Comparison of ENCODE assay signal across 24 cellular contexts in genomic region chr17:16947470-16947869, GRCh38. TPM values are rescaled to one million over a fixed set of nuclear protein-coding genes. Genes with fewer than 3 reads are reported as not detected.
DNase-seq lines count a peak whose midpoint lies in the region; ATAC-seq, FAIRE-seq and TF ChIP-seq lines count a peak whose summit lies in the region.
"Had no signal": no experiment of that assay in that cellular context is flagged by ENCODE, and none has a peak within 500 bp of the region (broad histone marks: within the 10 kb centered on the region; RNA-seq: fewer than 3 reads in every experiment).

No MANE protein-coding gene starts in this region.

- no TSS peak for BruUV-seq in GM12878 (replicated peaks; lab: Mats Ljungman, UMichigan)

- H3K36me3 ChIP-seq in GM12878 (ENCODE audit: control insufficient read depth in 2 of 2, insufficient read depth in 2 of 2, low read length in 1 of 2) (peaks cover 55 to 64% of the 10 kb centered on the region in 2 experiments), mesendoderm (ENCODE audit: control insufficient read depth, insufficient read depth, low read length) (no peaks in the 10 kb centered on the region)
- H3K36me3 ChIP-seq: SJSA1, vagina had no signal

- no peak overlapping the region for H3K56ac ChIP-seq in mesendoderm (ENCODE audit: low read length)

- DNase-seq in GM12878 (ENCODE audit: low read depth, low spot score), result peak; percentile 77
- no peak for DNase-seq in mesendoderm
- DNase-seq in NCI-H2029 (lab: John Stamatoyannopoulos, UW), result no peak
- DNase-seq in posterior vena cava (ENCODE audit: low spot score), result no peak
- no peak for DNase-seq in SHP77 (lab: John Stamatoyannopoulos, UW)
- DNase-seq: activated CD8-positive, alpha-beta memory T cell treated with anti-CD3 and anti-CD28 coated beads, Interleukin-2, amount 10 ng/mL, durations not matched to agents 7 days and 5 days; activated effector memory CD4-positive, alpha-beta T cell treated with Interleukin-2 at 50 U/mL for 16 hours; central memory CD4-positive, alpha-beta T cell; COR-L47; IMR-90; islet precursor cell; mammary epithelial cell; NCI-H2081 treated with DMSO at 0.1 percent for 48 hours; NCI-H524 treated with DMSO at 0.1 percent for 48 hours; OCI-M1; T-helper 9 cell had no signal

- H3K27me3 Mint-ChIP-seq in stimulated activated memory B cell treated with anti-CD40 and anti-IgM and Interleukin-4, amounts not matched to agents 10 μg/mL and 1 μg/mL and 100 μg/mL, for 72 hours, result no peaks in the 10 kb centered on the region

- H2BK5ac ChIP-seq in mesendoderm (ENCODE audit: low read length), result no peak overlapping the region

- POLR2A ChIA-PET in GM12878 (lab: Charles Lee), result interaction anchor here (4.0 kb wide), 1 partner anchor 42 kb away, joined by 18 read pairs; no protein-coding TSS in a partner anchor

- H3K23ac ChIP-seq in mesendoderm (ENCODE audit: low read length), result no peak overlapping the region

- H4K5ac ChIP-seq in mesendoderm (ENCODE audit: low read length), result no peak overlapping the region

- CTCF ChIA-PET in GM12878 (lab: Yijun Ruan, JAX), result interaction anchor here (1.2 to 3.9 kb wide), 2 partner anchors 43 to 44 kb away, joined by 5 to 11 read pairs; no protein-coding TSS in a partner anchor

- intact Hi-C loops in GM12878 (cut with micrococcal nuclease; ENCODE audit: unreplicated experiment) (loop anchor here (2.0 to 10.0 kb wide), 2 partner anchors 17 to 47 kb away; no protein-coding TSS in a partner anchor), posterior vena cava (cut with DNase I) (no loop called here)

- peak overlapping the region; percentile 79 for H3K27ac Mint-ChIP-seq in stimulated activated memory B cell treated with anti-CD40 and anti-IgM and Interleukin-4, amounts not matched to agents 10 μg/mL and 1 μg/mL and 100 μg/mL, for 72 hours
- H3K27ac Mint-ChIP-seq: activated CD8-positive, alpha-beta memory T cell treated with anti-CD3 and anti-CD28 coated beads, Interleukin-2, amount 10 ng/mL, durations not matched to agents 7 days and 5 days; stimulated activated naive CD8-positive, alpha-beta T cell treated with anti-CD3 and anti-CD28 coated beads, Interleukin-15, Interleukin-2, amounts not matched to agents 100 ng/mL and 50 ng/mL, for 24 hours had no signal

- TF ChIP-seq EP300 in GM12878 (IDR thresholded peaks at IDR 0.05; ENCODE audit: borderline replicate concordance in 1 of 2, control insufficient read depth in 1 of 2, low read depth in 2 of 2, low read length in 2 of 2), result no peak

- H3K4me3 ChIP-seq in GM12878, result 0 out of 2 replicates have a peak overlapping the region, but pooled peaks have one; percentile 19
- H3K4me3 ChIP-seq in mesendoderm (ENCODE audit: low read length), result no peak overlapping the region
- H3K4me3 ChIP-seq: SJSA1, vagina had no signal

- H3K4me1 Mint-ChIP-seq in stimulated activated memory B cell treated with anti-CD40 and anti-IgM and Interleukin-4, amounts not matched to agents 10 μg/mL and 1 μg/mL and 100 μg/mL, for 72 hours, result peaks cover 79% of the 10 kb centered on the region
- H3K4me1 Mint-ChIP-seq: activated CD8-positive, alpha-beta memory T cell treated with anti-CD3 and anti-CD28 coated beads, Interleukin-2, amount 10 ng/mL, durations not matched to agents 7 days and 5 days; neural crest cell had no signal

- SMC1A ChIA-PET in GM12878 (lab: Charles Lee; ENCODE audit: uncharacterized antibody, unreplicated experiment), result interaction anchor here (0.8 to 2.3 kb wide), 6 partner anchors 18 to 43 kb away, joined by 3 to 10 read pairs (median 6); no protein-coding TSS in a partner anchor

- H3K27me3 ChIP-seq in GM12878 (replicated peaks in 1 of 2; ENCODE audit: control insufficient read depth in 2 of 2, insufficient read depth in 2 of 2, low read length in 1 of 2), result no peaks in the 10 kb centered on the region
- no peaks in the 10 kb centered on the region for H3K27me3 ChIP-seq in mesendoderm (ENCODE audit: insufficient read depth, low read length, poor library complexity)
- H3K27me3 ChIP-seq: SJSA1, vagina had no signal

- no peak overlapping the region for H2AK5ac ChIP-seq in mesendoderm (ENCODE audit: low read length)

- H3K4me2 ChIP-seq in GM12878 (ENCODE audit: control insufficient read depth, insufficient read depth), result peak overlapping the region; percentile 34; the same call in 1 of the 2 replicates
- H3K4me2 ChIP-seq in mesendoderm (ENCODE audit: low read length), result no peak overlapping the region

- H4K8ac ChIP-seq in mesendoderm (ENCODE audit: low read depth, low read length), result no peak overlapping the region

- peaks cover 32% of the 10 kb centered on the region for H3K9me3 ChIP-seq in GM12878 (replicated peaks; ENCODE audit: control insufficient read depth, insufficient read depth, low read length)

- H3K18ac ChIP-seq in mesendoderm (ENCODE audit: low read length), result no peak overlapping the region

- no peak for TF ChIP-seq POLR2A in GM18505 (IDR thresholded peaks at IDR 0.05; ENCODE audit: borderline replicate concordance, extremely low read depth, insufficient read depth, insufficient read length)
- TF ChIP-seq POLR2A in GM12878 (IDR thresholded peaks at IDR 0.05; ENCODE audit: low read depth, low read length), result no peak

- RAD21 ChIA-PET in GM12878 (lab: Charles Lee; ENCODE audit: unreplicated experiment), result interaction anchor here (1.1 to 1.8 kb wide), 2 partner anchors 22 to 43 kb away, joined by 3 to 6 read pairs; no protein-coding TSS in a partner anchor

- peaks cover 7% of the 10 kb centered on the region for H3K9me3 Mint-ChIP-seq in stimulated activated memory B cell treated with anti-CD40 and anti-IgM and Interleukin-4, amounts not matched to agents 10 μg/mL and 1 μg/mL and 100 μg/mL, for 72 hours

- peak overlapping the region; percentile 21 for H3K4me3 Mint-ChIP-seq in stimulated activated memory B cell treated with anti-CD40 and anti-IgM and Interleukin-4, amounts not matched to agents 10 μg/mL and 1 μg/mL and 100 μg/mL, for 72 hours
- H3K4me3 Mint-ChIP-seq: activated CD8-positive, alpha-beta memory T cell treated with anti-CD3 and anti-CD28 coated beads, Interleukin-2, amount 10 ng/mL, durations not matched to agents 7 days and 5 days; neural crest cell; stimulated activated naive CD8-positive, alpha-beta T cell treated with anti-CD3 and anti-CD28 coated beads, Interleukin-15, Interleukin-2, amounts not matched to agents 100 ng/mL and 50 ng/mL, for 24 hours had no signal

- no peak overlapping the region for H3K4ac ChIP-seq in mesendoderm (ENCODE audit: low read depth, low read length)

- H2AFZ ChIP-seq in GM12878 (ENCODE audit: control insufficient read depth, low read depth, low read length), result no peak overlapping the region

- TF ChIP-seq CTCF in GM12878 (IDR thresholded peaks at IDR 0.05 in 2 of 3, conservative IDR thresholded peaks at IDR 0.05 in 1 of 3; ENCODE audit: control insufficient read depth in 2 of 3, extremely low read depth in 1 of 3, insufficient read depth in 1 of 3, low read depth in 3 of 3, low read length in 3 of 3), result no peak

- H3K4me1 ChIP-seq in GM12878 (ENCODE audit: control insufficient read depth, insufficient read depth, low read length), result peaks cover 25% of the 10 kb centered on the region
- H3K4me1 ChIP-seq in mesendoderm (ENCODE audit: control insufficient read depth, low read depth, low read length), result peaks cover 2% of the 10 kb centered on the region
- H3K4me1 ChIP-seq: vagina had no signal

- no peak for TF ChIP-seq RAD21 in GM12878 (IDR thresholded peaks at IDR 0.05; ENCODE audit: insufficient read depth, low read depth, low read length)

- no peak overlapping the region for H2BK120ac ChIP-seq in mesendoderm (ENCODE audit: low read depth, low read length)

- 4% methylated on average over 3 of the region's 3 CpGs for WGBS in GM12878 (ENCODE audit: insufficient coverage, insufficient replicate concordance, low lambda C conversion rate, missing lambda C conversion rate)
- WGBS in mesendoderm (ENCODE audit: extremely low coverage, insufficient coverage, low lambda C conversion rate), result no CpG with 5 or more reads among the region's 3 CpGs

- peaks cover 92% of the 10 kb centered on the region for H3K36me3 Mint-ChIP-seq in stimulated activated memory B cell treated with anti-CD40 and anti-IgM and Interleukin-4, amounts not matched to agents 10 μg/mL and 1 μg/mL and 100 μg/mL, for 72 hours
- H3K36me3 Mint-ChIP-seq: activated CD8-positive, alpha-beta memory T cell treated with anti-CD3 and anti-CD28 coated beads, Interleukin-2, amount 10 ng/mL, durations not matched to agents 7 days and 5 days had no signal

- peak; percentile 88 for FAIRE-seq in GM12878 (lab: Jason Lieb, UNC)

- no peaks in the 10 kb centered on the region; the same call in 1 of the 2 replicates for H4K20me1 ChIP-seq in GM12878 (ENCODE audit: control insufficient read depth, insufficient read depth)

- H3K27ac ChIP-seq in GM12878 (ENCODE audit: control insufficient read depth, insufficient read depth) (peak overlapping the region; percentile 56), mesendoderm (ENCODE audit: low read depth, low read length) (no peak overlapping the region)
- H3K27ac ChIP-seq: SJSA1, vagina had no signal

- peaks cover 83% of the 10 kb centered on the region for H3K79me2 ChIP-seq in GM12878 (ENCODE audit: control insufficient read depth, insufficient read depth, low read length)
- H3K79me2 ChIP-seq in mesendoderm (ENCODE audit: control insufficient read depth, insufficient read depth, low read length), result no peaks in the 10 kb centered on the region

- in situ Hi-C loops in GM12878 (cut with MboI), result no loop called here

- H2BK15ac ChIP-seq in mesendoderm (replicated peaks; ENCODE audit: low read depth), result no peak overlapping the region

- ATAC-seq in GM18505 (IDR thresholded peaks at IDR 0.05; ENCODE audit: unreplicated experiment), result peak; percentile 46
- peak; percentile 49 for ATAC-seq in HG02763 (IDR thresholded peaks at IDR 0.05; ENCODE audit: unreplicated experiment)
- peak; percentile 81 for ATAC-seq in GM12878
- peak; percentile 78 for ATAC-seq in stimulated activated memory B cell treated with anti-CD40 and anti-IgM and Interleukin-4, amounts not matched to agents 10 μg/mL and 1 μg/mL and 100 μg/mL, for 72 hours
- ATAC-seq: activated CD8-positive, alpha-beta memory T cell treated with anti-CD3 and anti-CD28 coated beads, Interleukin-2, amount 10 ng/mL, durations not matched to agents 7 days and 5 days had no signal

- no peaks in the 10 kb centered on the region for H3K79me1 ChIP-seq in mesendoderm (ENCODE audit: low read length)

- H3K9ac ChIP-seq in GM12878 (ENCODE audit: control insufficient read depth, insufficient read depth, low read length) (no peak overlapping the region), mesendoderm (ENCODE audit: low read length) (no peak overlapping the region)

RNA-seq across cellular contexts. Expression of gene TNFRSF13B, which starts 24.4 kb away (rescaled TPM):
- total RNA-seq in GM12878 (2013; cell fraction: nucleolus; rRNA removed), result 353 and 380 TPM in 2 replicates
- total RNA-seq in GM12878 (2014; rRNA removed) (101 and 116 TPM in 2 replicates), GM12878 (2014; rRNA removed; fragmentation: Illumina TruSeq; extraction: Trizol) (50.4 and 53.0 TPM in 2 replicates), GM12878 (2021) (160 and 161 TPM in 2 replicates), posterior vena cava (not detected)
- polyA plus RNA-seq in GM12878 (2011; ENCODE audit: low read depth), result 102 TPM
- polyA plus RNA-seq in GM12878 (2011; rRNA removed) (45.9 and 91.3 TPM in 2 replicates), GM12878 (2014; fragmentation: Illumina TruSeq; extraction: Trizol) (53.0 and 141 TPM in 2 replicates), GM12878 (2014; fragmentation: Nextera tagmentation; extraction: Ambion mirVana) (10 to 100 TPM; 15.5 to 23.1 TPM), GM12878 (2014; rRNA removed) (231 and 255 TPM in 2 replicates), GM12878 (2016; fragmentation: Nextera tagmentation; extraction: Ambion mirVana) (100 to 1,000 TPM; 121 to 139 TPM)
- 124 and 142 TPM in 2 replicates for polyA plus RNA-seq in GM12878 (2011; cell fraction: cytosol; rRNA removed)
- polyA plus RNA-seq in GM12878 (2011; cell fraction: nucleus; rRNA removed), result 234 and 258 TPM in 2 replicates
- polyA plus RNA-seq in GM12878 (2012), result 237 and 313 TPM in 2 replicates
- polyA minus RNA-seq in GM12878 (2011; rRNA and poly(A)+ RNA removed), result 123 and 202 TPM in 2 replicates
- polyA minus RNA-seq in GM12878 (2011; cell fraction: cytosol; rRNA and poly(A)+ RNA removed), result 45.4 TPM in 2 replicates
- 141 and 184 TPM in 2 replicates for polyA minus RNA-seq in GM12878 (2011; cell fraction: nucleus; rRNA and poly(A)+ RNA removed)
- 0.95 TPM for polyA plus RNA-seq in mesendoderm (2013, experiment 1 of 2)
- polyA plus RNA-seq in mesendoderm (2013, experiment 2 of 2), result 0.81 TPM
- total RNA-seq: activated CD8-positive, alpha-beta memory T cell treated with anti-CD3 and anti-CD28 coated beads, Interleukin-2, amount 10 ng/mL, durations not matched to agents 7 days and 5 days; IMR-90; mammary epithelial cell; neural crest cell; renal cortical epithelial cell; SJSA1; vagina had no signal
- polyA plus RNA-seq: IMR-90, mammary epithelial cell had no signal

Comparison
In these comparisons a context has a peak if more than half of its experiments do, and no peak if none do; other contexts are left out.
1. RNA of gene TNFRSF13B, which starts 24.4 kb away (total RNA-seq): 50.4 to 380 TPM in GM12878; not detected in posterior vena cava; every median in the first group is over 10 times any median in the second.
2. Peak in every context shown above with its lines, with median percentiles within 50 percentile points of each other: ATAC-seq.